Comparison of ENCODE assay signal across 11 cellular contexts in the genomic region with DNA sequence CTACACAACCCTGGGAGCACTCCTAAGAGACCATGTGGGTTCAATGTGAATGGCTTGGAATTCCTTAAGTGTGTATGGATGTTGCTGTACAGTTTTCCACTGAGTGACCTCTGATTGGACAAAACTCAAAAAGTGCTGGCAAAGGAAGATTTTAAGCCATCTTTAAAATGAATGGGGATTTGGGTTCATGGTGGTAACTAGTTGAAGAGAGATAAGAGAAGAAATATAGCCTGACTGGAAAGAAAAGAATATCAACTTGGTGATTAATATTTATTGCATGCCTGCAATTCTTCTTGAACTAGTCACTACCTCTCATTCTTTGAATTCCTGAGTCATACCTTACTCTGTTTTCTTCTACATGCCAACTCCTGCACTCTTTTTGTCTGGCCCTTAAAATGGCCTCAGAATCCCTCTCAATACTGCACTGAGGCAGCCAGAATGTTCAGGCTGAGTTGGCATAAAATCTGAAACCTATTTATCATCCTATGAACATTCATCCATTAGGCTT.
DNase-seq lines count a peak whose midpoint lies in the region; ATAC-seq and TF ChIP-seq lines count a peak whose summit lies in the region.
"Had no signal": no experiment of that assay in that cellular context is flagged by ENCODE, and none has a peak within 500 bp of the region (broad histone marks: within the 10 kb centered on the region; RNA-seq: fewer than 3 reads in every experiment).

No MANE protein-coding gene starts in this region.

- DNase-seq in HCT116 (ENCODE audit: low read depth, low spot score) (no peak), SJCRH30 (no peak), retinal pigment epithelial cell (ENCODE audit: low read depth) (peak; percentile 48), transverse colon (no peak)
- DNase-seq: activated CD4-positive, CD25-positive, alpha-beta regulatory T cell treated with anti-CD3 and anti-CD28 coated beads, Interleukin-2, amount 50 U/mL, for 72 hours; NCI-H146 had no signal

- peaks cover 13 to 40% of the 10 kb centered on the region in 2 experiments for H3K4me1 ChIP-seq in HCT116 (ENCODE audit: control insufficient read depth in 1 of 2, insufficient read depth in 2 of 2, low read length in 2 of 2)
- H3K4me1 ChIP-seq in SJCRH30, result peaks cover 50% of the 10 kb centered on the region
- peaks cover 0 to 3% (median 0%) of the 10 kb centered on the region in 4 donors for H3K4me1 ChIP-seq in transverse colon

- no TSS peak for BruUV-seq in HCT116 (replicated peaks; lab: Mats Ljungman, UMichigan)

- CTCF ChIA-PET in HCT116 (lab: Charles Lee), result no interaction called here

- H3K9me3 ChIP-seq in HCT116 (ENCODE audit: control insufficient read depth in 1 of 2, insufficient read depth in 1 of 2, low read depth in 1 of 2, low read length in 2 of 2) (no peaks in the 10 kb centered on the region), SJCRH30 (replicated peaks) (no peaks in the 10 kb centered on the region), transverse colon (no peaks in the 10 kb centered on the region)

- RAD21 ChIA-PET in HCT116 (lab: Charles Lee; ENCODE audit: low non-redundant PET in 1 of 2, low total read pairs in 2 of 2, uncharacterized antibody in 2 of 2, unreplicated experiment in 2 of 2), result no interaction called here

- no peak overlapping the region for H3K9ac ChIP-seq in HCT116 (ENCODE audit: low read length)

- ATAC-seq in HCT116 (peak; percentile 75), esophagus mucosa (peak; percentile 54), GM19452 (IDR thresholded peaks at IDR 0.05; ENCODE audit: unreplicated experiment) (no peak), HG03097 (IDR thresholded peaks at IDR 0.05; ENCODE audit: low FRiP score, unreplicated experiment) (no peak), GM21825 (IDR thresholded peaks at IDR 0.05; ENCODE audit: unreplicated experiment) (no peak)

- no peaks in the 10 kb centered on the region for H3K9me2 ChIP-seq in HCT116 (ENCODE audit: insufficient read depth)

- no peaks in the 10 kb centered on the region for H3K79me2 ChIP-seq in HCT116 (ENCODE audit: insufficient read depth, low read length)

- in situ Hi-C loops in transverse colon (cut with MboI; ENCODE audit: low pct_ligation_motif_present in 1 of 4, low pct_unique_long_range_greater_than_20kb in 1 of 4, low sequenced_read_pairs in 3 of 4), result no loop called here

- no peak for TF ChIP-seq POLR2A in HCT116 (IDR thresholded peaks at IDR 0.05; ENCODE audit: borderline replicate concordance, extremely low read depth, insufficient read depth, insufficient read length)
- TF ChIP-seq POLR2A in transverse colon (IDR thresholded peaks at IDR 0.05), result no peak

- TF ChIP-seq EP300 in transverse colon (IDR thresholded peaks at IDR 0.05; ENCODE audit: low read depth), result no peak

- TF ChIP-seq CTCF in HCT116 (IDR thresholded peaks at IDR 0.05 in 2 of 3, conservative IDR thresholded peaks at IDR 0.05 in 1 of 3; ENCODE audit: borderline replicate concordance in 1 of 3, insufficient read depth in 1 of 3, low read depth in 2 of 3, low read length in 2 of 3), result no peak
- no peak for TF ChIP-seq CTCF in retinal pigment epithelial cell (conservative IDR thresholded peaks at IDR 0.05; ENCODE audit: low read depth, low read length)
- no peak for TF ChIP-seq CTCF in transverse colon (IDR thresholded peaks at IDR 0.05)

- no peaks in the 10 kb centered on the region for H4K20me1 ChIP-seq in HCT116 (ENCODE audit: insufficient read depth)

- H3K4me3 ChIP-seq in HCT116 (replicated peaks in 1 of 2; ENCODE audit: low read depth in 1 of 2, low read length in 2 of 2) (peak overlapping the region in 1 of 2 experiments; percentile 34; a peak in 2 of 4 replicates), SJCRH30 (no peak overlapping the region), retinal pigment epithelial cell (ENCODE audit: low read length) (no peak overlapping the region), transverse colon (no peak overlapping the region)
- H3K4me3 ChIP-seq: skin epidermis had no signal

- H3K4me2 ChIP-seq in HCT116 (ENCODE audit: low read length), result peak overlapping the region; percentile 73

- POLR2A ChIA-PET in HCT116 (lab: Charles Lee), result no interaction called here

- H3K27ac ChIP-seq in HCT116 (ENCODE audit: low read depth, low read length) (no peak overlapping the region; the same call in 1 of the 2 replicates), SJCRH30 (peak overlapping the region; percentile 41), transverse colon (no peak overlapping the region)
- H3K27ac ChIP-seq: skin epidermis had no signal

- intact Hi-C loops in HCT116 (cut with micrococcal nuclease), result no loop called here
- intact Hi-C loops in transverse colon (cut with DNase I; ENCODE audit: low total_unique reads), result no loop called here

- no peak for TF ChIP-seq RAD21 in HCT116 (IDR thresholded peaks at IDR 0.05; ENCODE audit: low read depth)

- peak overlapping the region; percentile 58 for H2AFZ ChIP-seq in HCT116 (ENCODE audit: low read depth, low read length, poor library complexity, severe bottlenecking)

- H3K27me3 ChIP-seq in HCT116 (ENCODE audit: insufficient read depth, low read length), result no peaks in the 10 kb centered on the region
- H3K27me3 ChIP-seq in SJCRH30, result no peaks in the 10 kb centered on the region
- peaks cover 3% of the 10 kb centered on the region for H3K27me3 ChIP-seq in transverse colon

- H3K36me3 ChIP-seq in HCT116 (ENCODE audit: control insufficient read depth in 1 of 2, insufficient read depth in 2 of 2, low read length in 2 of 2) (no peaks in the 10 kb centered on the region), SJCRH30 (no peaks in the 10 kb centered on the region), transverse colon (no peaks in the 10 kb centered on the region)

TF ChIP-seq in HCT116, 20 proteins besides CTCF, POLR2A, EP300 and RAD21:
- TF ChIP-seq, protein P1, sequence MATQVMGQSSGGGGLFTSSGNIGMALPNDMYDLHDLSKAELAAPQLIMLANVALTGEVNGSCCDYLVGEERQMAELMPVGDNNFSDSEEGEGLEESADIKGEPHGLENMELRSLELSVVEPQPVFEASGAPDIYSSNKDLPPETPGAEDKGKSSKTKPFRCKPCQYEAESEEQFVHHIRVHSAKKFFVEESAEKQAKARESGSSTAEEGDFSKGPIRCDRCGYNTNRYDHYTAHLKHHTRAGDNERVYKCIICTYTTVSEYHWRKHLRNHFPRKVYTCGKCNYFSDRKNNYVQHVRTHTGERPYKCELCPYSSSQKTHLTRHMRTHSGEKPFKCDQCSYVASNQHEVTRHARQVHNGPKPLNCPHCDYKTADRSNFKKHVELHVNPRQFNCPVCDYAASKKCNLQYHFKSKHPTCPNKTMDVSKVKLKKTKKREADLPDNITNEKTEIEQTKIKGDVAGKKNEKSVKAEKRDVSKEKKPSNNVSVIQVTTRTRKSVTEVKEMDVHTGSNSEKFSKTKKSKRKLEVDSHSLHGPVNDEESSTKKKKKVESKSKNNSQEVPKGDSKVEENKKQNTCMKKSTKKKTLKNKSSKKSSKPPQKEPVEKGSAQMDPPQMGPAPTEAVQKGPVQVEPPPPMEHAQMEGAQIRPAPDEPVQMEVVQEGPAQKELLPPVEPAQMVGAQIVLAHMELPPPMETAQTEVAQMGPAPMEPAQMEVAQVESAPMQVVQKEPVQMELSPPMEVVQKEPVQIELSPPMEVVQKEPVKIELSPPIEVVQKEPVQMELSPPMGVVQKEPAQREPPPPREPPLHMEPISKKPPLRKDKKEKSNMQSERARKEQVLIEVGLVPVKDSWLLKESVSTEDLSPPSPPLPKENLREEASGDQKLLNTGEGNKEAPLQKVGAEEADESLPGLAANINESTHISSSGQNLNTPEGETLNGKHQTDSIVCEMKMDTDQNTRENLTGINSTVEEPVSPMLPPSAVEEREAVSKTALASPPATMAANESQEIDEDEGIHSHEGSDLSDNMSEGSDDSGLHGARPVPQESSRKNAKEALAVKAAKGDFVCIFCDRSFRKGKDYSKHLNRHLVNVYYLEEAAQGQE (IDR thresholded peaks at IDR 0.05; ENCODE audit: low read depth), result no peak
- TF ChIP-seq SRF (IDR thresholded peaks at IDR 0.05; ENCODE audit: low read depth) (peak; percentile 42; the same call in 1 of the 2 replicates), ZNF274 (IDR thresholded peaks at IDR 0.05; ENCODE audit: low read depth, low read length) (no peak), ELF1 (IDR thresholded peaks at IDR 0.05; ENCODE audit: borderline replicate concordance, low read depth) (no peak), ZFX (IDR thresholded peaks at IDR 0.05) (no peak), CBX3 (IDR thresholded peaks at IDR 0.05; ENCODE audit: low read depth) (peak; percentile 36; the same call in 1 of the 2 replicates), ZBTB33 (IDR thresholded peaks at IDR 0.05; ENCODE audit: extremely low read depth, insufficient replicate concordance, low read length) (no peak), EZH2phosphoT487 (IDR thresholded peaks at IDR 0.05; ENCODE audit: borderline replicate concordance) (no peak), SP1 (IDR thresholded peaks at IDR 0.05; ENCODE audit: low read depth) (peak; percentile 65), JUND (IDR thresholded peaks at IDR 0.05) (peak; percentile 83), SIN3A (IDR thresholded peaks at IDR 0.05; ENCODE audit: low read depth) (peak; percentile 51; the same call in 1 of the 2 replicates), YY1 (IDR thresholded peaks at IDR 0.05; ENCODE audit: extremely low read depth, insufficient replicate concordance, low read depth, low read length) (no peak), POLR2AphosphoS5 (IDR thresholded peaks at IDR 0.05; ENCODE audit: low read depth, low read length) (no peak), FOSL1 (IDR thresholded peaks at IDR 0.05; ENCODE audit: low read depth) (peak; percentile 90), CEBPB (IDR thresholded peaks at IDR 0.05; ENCODE audit: low read depth) (no peak)
TF ChIP-seq in HCT116: peak in this region for 6.

Comparison
In these comparisons a context has a peak if more than half of its experiments do, and no peak if none do; other contexts are left out.
1. ATAC-seq: peak in HCT116 (single experiment) and esophagus mucosa (single experiment); none in GM19452 (single experiment), HG03097 (single experiment) and GM21825 (single experiment).